Comparison of ENCODE assay signal across 14 cellular contexts in genomic region chr20:36591281-36591680, GRCh38. TPM values are rescaled to one million over a fixed set of nuclear protein-coding genes. Genes with fewer than 3 reads are reported as not detected.
DNase-seq lines count a peak whose midpoint lies in the region; ATAC-seq and TF ChIP-seq lines count a peak whose summit lies in the region.
"Had no signal": no experiment of that assay in that cellular context is flagged by ENCODE, and none has a peak within 500 bp of the region (broad histone marks: within the 10 kb centered on the region; RNA-seq: fewer than 3 reads in every experiment).

No MANE protein-coding gene starts in this region.

- no peak overlapping the region for H4K5ac ChIP-seq in mesendoderm (ENCODE audit: low read length)

- no peak overlapping the region for H2BK15ac ChIP-seq in mesendoderm (replicated peaks; ENCODE audit: low read depth)

- peak overlapping the region; percentile 81 for H3K23ac ChIP-seq in mesendoderm (ENCODE audit: low read length)

- DNase-seq in CD8-positive, alpha-beta T cell: no peak
- DNase-seq in T-helper 17 cell (no peak), mesendoderm (no peak), hippocampal formation (lab: John Stamatoyannopoulos, UW) (no peak)
- DNase-seq: dorsolateral prefrontal cortex; NCI-H187; NK-92 treated with Interleukin-12 subunit alpha and Interleukin-12 subunit beta, amount 100 ng/mL, for 24 hours had no signal

- peak overlapping the region; percentile 40 for H3K56ac ChIP-seq in mesendoderm (ENCODE audit: low read length)

- H3K27ac Mint-ChIP-seq in CD8-positive, alpha-beta T cell: peak overlapping the region; percentile 45
- H3K27ac Mint-ChIP-seq in IgD-negative memory B cell (peak overlapping the region in 2 of 3 donors; percentile 83 to 98), T-helper 17 cell (peak overlapping the region; percentile 87)

- POLR2A ChIA-PET in CD8-positive, alpha-beta T cell (lab: Charles Lee): interaction anchor here (1.5 to 2.2 kb wide), 2 partner anchors 15 to 16 kb away, joined by 5 to 6 read pairs; partner anchors contain the start of gene RAB5IF

- no peak overlapping the region for H3K4ac ChIP-seq in mesendoderm (ENCODE audit: low read depth, low read length)

- H3K9me3 ChIP-seq in CD8-positive, alpha-beta T cell (ENCODE audit: low read length): no peaks in the 10 kb centered on the region
- H3K9me3 ChIP-seq in T-helper 17 cell (ENCODE audit: control insufficient read depth, low read length, poor library complexity, severe bottlenecking): no peaks in the 10 kb centered on the region

- H3K79me1 ChIP-seq in mesendoderm (ENCODE audit: low read length): peaks cover 4% of the 10 kb centered on the region

- no peak for TF ChIP-seq CTCF in CD8-positive, alpha-beta T cell (IDR thresholded peaks at IDR 0.05)

- no peak overlapping the region for H2AK5ac ChIP-seq in mesendoderm (ENCODE audit: low read length)

- H3K79me2 ChIP-seq in mesendoderm (ENCODE audit: control insufficient read depth, insufficient read depth, low read length): peaks cover 1% of the 10 kb centered on the region

- H2BK120ac ChIP-seq in mesendoderm (ENCODE audit: low read depth, low read length): no peak overlapping the region

- no peak overlapping the region for H3K9ac ChIP-seq in mesendoderm (ENCODE audit: low read length)

- H3K27me3 Mint-ChIP-seq in CD8-positive, alpha-beta T cell (ENCODE audit: low read depth): no peaks in the 10 kb centered on the region
- H3K27me3 Mint-ChIP-seq in IgD-negative memory B cell (no peaks in the 10 kb centered on the region), T-helper 17 cell (no peaks in the 10 kb centered on the region)

- peak overlapping the region; percentile 4 for H3K18ac ChIP-seq in mesendoderm (ENCODE audit: low read length)

- H3K4me3 ChIP-seq in CD8-positive, alpha-beta T cell (ENCODE audit: low read depth, low read length): no peak overlapping the region
- H3K4me3 ChIP-seq in mesendoderm (ENCODE audit: low read length): no peak overlapping the region
- H3K4me3 ChIP-seq: dorsolateral prefrontal cortex had no signal

- H3K36me3 Mint-ChIP-seq in CD8-positive, alpha-beta T cell: peaks cover 43% of the 10 kb centered on the region
- H3K36me3 Mint-ChIP-seq in IgD-negative memory B cell (no peaks in the 10 kb centered on the region), T-helper 17 cell (ENCODE audit: low read depth) (no peaks in the 10 kb centered on the region)

- H3K9me3 Mint-ChIP-seq in CD8-positive, alpha-beta T cell: no peaks in the 10 kb centered on the region
- no peaks in the 10 kb centered on the region for H3K9me3 Mint-ChIP-seq in IgD-negative memory B cell

- H3K4me3 Mint-ChIP-seq in CD8-positive, alpha-beta T cell: no peak overlapping the region
- H3K4me3 Mint-ChIP-seq in IgD-negative memory B cell (peak overlapping the region in 1 of 4 donors; percentile 54), T-helper 17 cell (no peak overlapping the region)

- peaks cover 56% of the 10 kb centered on the region for H3K4me1 Mint-ChIP-seq in CD8-positive, alpha-beta T cell (ENCODE audit: low read depth)
- peaks cover 23 to 44% (median 33%) of the 10 kb centered on the region in 3 donors for H3K4me1 Mint-ChIP-seq in IgD-negative memory B cell
- H3K4me1 Mint-ChIP-seq in T-helper 17 cell: peaks cover 51% of the 10 kb centered on the region

- H3K4me2 ChIP-seq in mesendoderm (ENCODE audit: low read length): no peak overlapping the region

- intact Hi-C loops in CD8-positive, alpha-beta T cell (cut with DNase I, micrococcal nuclease): loop anchor here in 1 of 2 experiments (5.0 to 10.0 kb wide), 2 partner anchors 34 to 976 kb away; partner anchors contain the start of gene SPAG4

- H3K27ac ChIP-seq in CD8-positive, alpha-beta T cell (ENCODE audit: low read depth, low read length): no peak overlapping the region
- H3K27ac ChIP-seq in mesendoderm (ENCODE audit: low read depth, low read length): peak overlapping the region; percentile 77
- H3K27ac ChIP-seq: C4-2B, dorsolateral prefrontal cortex had no signal

- CTCF ChIA-PET in CD8-positive, alpha-beta T cell (lab: Charles Lee): interaction anchor here (0.9 to 3.4 kb wide), 6 partner anchors 10 to 716 kb away, joined by 3 to 15 read pairs (median 4); partner anchors contain the start of gene RAB5IF

- H2BK5ac ChIP-seq in mesendoderm (ENCODE audit: low read length): peak overlapping the region; percentile 69

- H3K36me3 ChIP-seq in CD8-positive, alpha-beta T cell (ENCODE audit: insufficient read depth, low read length): peaks cover 3% of the 10 kb centered on the region
- peaks cover 1% of the 10 kb centered on the region for H3K36me3 ChIP-seq in mesendoderm (ENCODE audit: control insufficient read depth, insufficient read depth, low read length)

- peaks cover 34% of the 10 kb centered on the region for H3K4me1 ChIP-seq in CD8-positive, alpha-beta T cell (ENCODE audit: insufficient read depth, low read length)
- peaks cover 7% of the 10 kb centered on the region for H3K4me1 ChIP-seq in mesendoderm (ENCODE audit: control insufficient read depth, low read depth, low read length)

- no peak overlapping the region for H4K8ac ChIP-seq in mesendoderm (ENCODE audit: low read depth, low read length)

- no CpG with 5 or more reads among the region's 5 CpGs for WGBS in mesendoderm (ENCODE audit: extremely low coverage, insufficient coverage, low lambda C conversion rate)

- no peak for ATAC-seq in CD8-positive, alpha-beta T cell
- ATAC-seq in T-helper 17 cell (no peak), HG02588 (IDR thresholded peaks at IDR 0.05; ENCODE audit: unreplicated experiment) (no peak), GM21515 (IDR thresholded peaks at IDR 0.05; ENCODE audit: unreplicated experiment) (no peak)
- ATAC-seq: left lobe of liver had no signal

- H3K27me3 ChIP-seq in CD8-positive, alpha-beta T cell (ENCODE audit: insufficient read depth, low read length): no peaks in the 10 kb centered on the region
- H3K27me3 ChIP-seq in mesendoderm (ENCODE audit: insufficient read depth, low read length, poor library complexity): no peaks in the 10 kb centered on the region
- H3K27me3 ChIP-seq: dorsolateral prefrontal cortex had no signal

RNA-seq across cellular contexts. Expression of gene RAB5IF, which starts 14.3 kb away (rescaled TPM):
- 100 to 1,000 TPM; 106 to 108 TPM for total RNA-seq in CD8-positive, alpha-beta T cell
- 126 TPM for polyA plus RNA-seq in IgD-negative memory B cell
- 10 to 100 TPM; 66.3 to 71.0 TPM for total RNA-seq in T-helper 17 cell
- 152 TPM for polyA plus RNA-seq in mesendoderm (2013, experiment 1 of 2)
- 148 TPM for polyA plus RNA-seq in mesendoderm (2013, experiment 2 of 2)

RNA-seq across cellular contexts. Expression of gene TGIF2, which starts 17.9 kb away (rescaled TPM):
- 10 to 100 TPM; 50.4 to 51.1 TPM for total RNA-seq in CD8-positive, alpha-beta T cell
- polyA plus RNA-seq in IgD-negative memory B cell: 36.3 TPM
- 10 to 100 TPM; 32.8 to 38.5 TPM for total RNA-seq in T-helper 17 cell
- polyA plus RNA-seq in mesendoderm (2013, experiment 1 of 2): 68.5 TPM
- polyA plus RNA-seq in mesendoderm (2013, experiment 2 of 2): 65.7 TPM

RNA-seq across cellular contexts. Expression of gene MYL9, which starts 50.0 kb away (rescaled TPM):
- total RNA-seq in CD8-positive, alpha-beta T cell: not detected
- polyA plus RNA-seq in IgD-negative memory B cell: 2.9 TPM
- 100 to 1,000 TPM in 1 of 2 donors, 1 to 10 TPM in 1; 3.4 to 125 TPM for total RNA-seq in T-helper 17 cell
- 265 TPM for polyA plus RNA-seq in mesendoderm (2013, experiment 1 of 2)
- 287 TPM for polyA plus RNA-seq in mesendoderm (2013, experiment 2 of 2)
- total RNA-seq: SK-MEL-5 had no signal

RNA-seq across cellular contexts. Expression of gene SLA2, which starts 54.7 kb away (rescaled TPM):
- 10 to 100 TPM; 58.5 to 60.3 TPM for total RNA-seq in CD8-positive, alpha-beta T cell
- 0.68 TPM for polyA plus RNA-seq in IgD-negative memory B cell
- total RNA-seq in T-helper 17 cell: 10 to 100 TPM; 31.4 to 46.8 TPM
- 0.10 TPM for polyA plus RNA-seq in mesendoderm (2013, experiment 1 of 2)
- polyA plus RNA-seq in mesendoderm (2013, experiment 2 of 2): 0.07 TPM
- total RNA-seq: renal cortical epithelial cell, SK-MEL-5 had no signal
